ENCODE assay signal across 1 cellular context in genomic region chr1:198657550-198658064, GRCh38.
TF ChIP-seq lines count a peak whose summit lies in the region.

No MANE protein-coding gene starts in this region.

TF ChIP-seq in HEK293, 187 proteins besides CTCF, POLR2A, EP300 and RAD21 (continued from another document):
- TF ChIP-seq INSM2 (tag by site-specific recombination; IDR thresholded peaks at IDR 0.05) = no peak
- no peak for TF ChIP-seq GFI1B (tag by site-specific recombination; IDR thresholded peaks at IDR 0.05)
- no peak for TF ChIP-seq ZNF785 (tag by site-specific recombination; IDR thresholded peaks at IDR 0.05)
- TF ChIP-seq ZNF416 (tag by site-specific recombination; IDR thresholded peaks at IDR 0.05) = no peak
- peak; percentile 76 for TF ChIP-seq ZBTB44 (tag by site-specific recombination; IDR thresholded peaks at IDR 0.05)
- TF ChIP-seq ZNF629 (tag by site-specific recombination; IDR thresholded peaks at IDR 0.05) = peak; percentile 37
- TF ChIP-seq ZNF610 (tag by site-specific recombination; IDR thresholded peaks at IDR 0.05; ENCODE audit: borderline replicate concordance) = no peak
- no peak for TF ChIP-seq ZNF391 (tag by site-specific recombination; IDR thresholded peaks at IDR 0.05; ENCODE audit: borderline replicate concordance, low read depth)
- no peak for TF ChIP-seq ZNF530 (tag by site-specific recombination; IDR thresholded peaks at IDR 0.05; ENCODE audit: low read depth)
- TF ChIP-seq BCL11B (tag by site-specific recombination; IDR thresholded peaks at IDR 0.05; ENCODE audit: low read depth) = peak; percentile 41; the same call in 1 of the 2 replicates
- TF ChIP-seq YY2 (tag by site-specific recombination; IDR thresholded peaks at IDR 0.05) = no peak
- TF ChIP-seq ZNF768 (tag by site-specific recombination; IDR thresholded peaks at IDR 0.05) = 0 out of 2 replicates have a peak, but pooled peaks have one; percentile 32
- TF ChIP-seq ZFP37 (tag by site-specific recombination; IDR thresholded peaks at IDR 0.05) = no peak
- TF ChIP-seq ZBTB48 (tag by site-specific recombination; IDR thresholded peaks at IDR 0.05) = no peak
- TF ChIP-seq ZNF140 (tag by site-specific recombination; IDR thresholded peaks at IDR 0.05) = no peak
- no peak for TF ChIP-seq ZNF266 (tag by site-specific recombination; IDR thresholded peaks at IDR 0.05; ENCODE audit: low read depth)
- no peak for TF ChIP-seq ZNF19 (tag by site-specific recombination; IDR thresholded peaks at IDR 0.05; ENCODE audit: low read depth)
- TF ChIP-seq FEZF1 (tag by site-specific recombination; IDR thresholded peaks at IDR 0.05) = peak; percentile 87
- TF ChIP-seq GLIS2 (tag by site-specific recombination; IDR thresholded peaks at IDR 0.05) = no peak
- no peak for TF ChIP-seq ZBTB8A (tag by site-specific recombination; IDR thresholded peaks at IDR 0.05)
- no peak for TF ChIP-seq ZNF843 (tag by site-specific recombination; IDR thresholded peaks at IDR 0.05)
- peak; percentile 34; the same call in 1 of the 2 replicates for TF ChIP-seq WT1 (tag by site-specific recombination; IDR thresholded peaks at IDR 0.05)
- no peak for TF ChIP-seq ZNF544 (tag by site-specific recombination; IDR thresholded peaks at IDR 0.05)
- TF ChIP-seq, protein P1, sequence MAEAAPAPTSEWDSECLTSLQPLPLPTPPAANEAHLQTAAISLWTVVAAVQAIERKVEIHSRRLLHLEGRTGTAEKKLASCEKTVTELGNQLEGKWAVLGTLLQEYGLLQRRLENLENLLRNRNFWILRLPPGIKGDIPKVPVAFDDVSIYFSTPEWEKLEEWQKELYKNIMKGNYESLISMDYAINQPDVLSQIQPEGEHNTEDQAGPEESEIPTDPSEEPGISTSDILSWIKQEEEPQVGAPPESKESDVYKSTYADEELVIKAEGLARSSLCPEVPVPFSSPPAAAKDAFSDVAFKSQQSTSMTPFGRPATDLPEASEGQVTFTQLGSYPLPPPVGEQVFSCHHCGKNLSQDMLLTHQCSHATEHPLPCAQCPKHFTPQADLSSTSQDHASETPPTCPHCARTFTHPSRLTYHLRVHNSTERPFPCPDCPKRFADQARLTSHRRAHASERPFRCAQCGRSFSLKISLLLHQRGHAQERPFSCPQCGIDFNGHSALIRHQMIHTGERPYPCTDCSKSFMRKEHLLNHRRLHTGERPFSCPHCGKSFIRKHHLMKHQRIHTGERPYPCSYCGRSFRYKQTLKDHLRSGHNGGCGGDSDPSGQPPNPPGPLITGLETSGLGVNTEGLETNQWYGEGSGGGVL (tag by site-specific recombination; IDR thresholded peaks at IDR 0.05) = no peak
- TF ChIP-seq ZNF426 (tag by site-specific recombination; IDR thresholded peaks at IDR 0.05) = no peak
- TF ChIP-seq ZNF623 (tag by site-specific recombination; IDR thresholded peaks at IDR 0.05) = no peak
- no peak for TF ChIP-seq ZNF560 (tag by site-specific recombination; IDR thresholded peaks at IDR 0.05; ENCODE audit: borderline replicate concordance)
- TF ChIP-seq KLF10 (tag by site-specific recombination; IDR thresholded peaks at IDR 0.05) = no peak
- TF ChIP-seq ZNF747 (tag by site-specific recombination; IDR thresholded peaks at IDR 0.05) = no peak
- TF ChIP-seq ZNF670 (tag by site-specific recombination; IDR thresholded peaks at IDR 0.05; ENCODE audit: low read depth) = no peak
- no peak for TF ChIP-seq ZNF580 (tag by site-specific recombination; IDR thresholded peaks at IDR 0.05)
- TF ChIP-seq ZNF223 (tag by site-specific recombination; IDR thresholded peaks at IDR 0.05) = no peak
- no peak for TF ChIP-seq ZNF174 (tag by site-specific recombination; IDR thresholded peaks at IDR 0.05)
- TF ChIP-seq IKZF3 (tag by site-specific recombination; IDR thresholded peaks at IDR 0.05) = peak; percentile 40; the same call in 1 of the 2 replicates
- no peak for TF ChIP-seq ZNF394 (tag by site-specific recombination; IDR thresholded peaks at IDR 0.05; ENCODE audit: borderline replicate concordance)
- TF ChIP-seq, protein P2, sequence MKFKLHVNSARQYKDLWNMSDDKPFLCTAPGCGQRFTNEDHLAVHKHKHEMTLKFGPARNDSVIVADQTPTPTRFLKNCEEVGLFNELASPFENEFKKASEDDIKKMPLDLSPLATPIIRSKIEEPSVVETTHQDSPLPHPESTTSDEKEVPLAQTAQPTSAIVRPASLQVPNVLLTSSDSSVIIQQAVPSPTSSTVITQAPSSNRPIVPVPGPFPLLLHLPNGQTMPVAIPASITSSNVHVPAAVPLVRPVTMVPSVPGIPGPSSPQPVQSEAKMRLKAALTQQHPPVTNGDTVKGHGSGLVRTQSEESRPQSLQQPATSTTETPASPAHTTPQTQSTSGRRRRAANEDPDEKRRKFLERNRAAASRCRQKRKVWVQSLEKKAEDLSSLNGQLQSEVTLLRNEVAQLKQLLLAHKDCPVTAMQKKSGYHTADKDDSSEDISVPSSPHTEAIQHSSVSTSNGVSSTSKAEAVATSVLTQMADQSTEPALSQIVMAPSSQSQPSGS (tag by site-specific recombination; IDR thresholded peaks at IDR 0.05; ENCODE audit: low read depth) = 0 out of 2 replicates have a peak, but pooled peaks have one; percentile 3
- TF ChIP-seq ZXDB (tag by site-specific recombination; IDR thresholded peaks at IDR 0.05) = no peak
- no peak for TF ChIP-seq ZNF248 (tag by site-specific recombination; IDR thresholded peaks at IDR 0.05)
- TF ChIP-seq ZEB2 (tag by site-specific recombination; IDR thresholded peaks at IDR 0.05) = no peak
- TF ChIP-seq ZBTB21 (tag by site-specific recombination; IDR thresholded peaks at IDR 0.05) = peak; percentile 71; the same call in 1 of the 2 replicates
- no peak for TF ChIP-seq ZNF654 (tag by site-specific recombination; IDR thresholded peaks at IDR 0.05; ENCODE audit: low read depth)
- no peak for TF ChIP-seq OVOL3 (tag by site-specific recombination; IDR thresholded peaks at IDR 0.05)
- TF ChIP-seq HOXD13 (CRISPR knock-in tag; IDR thresholded peaks at IDR 0.05; ENCODE audit: borderline replicate concordance) = peak; percentile 79; the same call in 1 of the 2 replicates
- TF ChIP-seq TSHZ1 (tag by site-specific recombination; IDR thresholded peaks at IDR 0.05; ENCODE audit: borderline replicate concordance) = peak; percentile 65; the same call in 1 of the 2 replicates
- no peak for TF ChIP-seq ZNF473 (tag by site-specific recombination; IDR thresholded peaks at IDR 0.05)
- TF ChIP-seq ZNF335 (tag by site-specific recombination; conservative IDR thresholded peaks at IDR 0.05) = peak; percentile 33
- TF ChIP-seq KLF9 (tag by site-specific recombination; IDR thresholded peaks at IDR 0.05; ENCODE audit: low read depth) = no peak
- TF ChIP-seq ZNF366 (tag by site-specific recombination; conservative IDR thresholded peaks at IDR 0.05) = no peak
- no peak for TF ChIP-seq ZFP41 (tag by site-specific recombination; IDR thresholded peaks at IDR 0.05; ENCODE audit: borderline replicate concordance)
- TF ChIP-seq ZNF404 (tag by site-specific recombination; IDR thresholded peaks at IDR 0.05) = no peak
- TF ChIP-seq BCL11A (tag by site-specific recombination; IDR thresholded peaks at IDR 0.05; ENCODE audit: low read depth) = peak; percentile 60; the same call in 1 of the 2 replicates
- TF ChIP-seq ZNF645 (tag by site-specific recombination; IDR thresholded peaks at IDR 0.05) = no peak
- no peak for TF ChIP-seq ZNF350 (tag by site-specific recombination; IDR thresholded peaks at IDR 0.05)
- TF ChIP-seq PRDM6 (tag by site-specific recombination; IDR thresholded peaks at IDR 0.05) = peak; percentile 91
- TF ChIP-seq ZNF792 (tag by site-specific recombination; IDR thresholded peaks at IDR 0.05) = no peak
- no peak for TF ChIP-seq TRIM28 (IDR thresholded peaks at IDR 0.05; ENCODE audit: borderline replicate concordance, low read length)
- TF ChIP-seq KLF7 (tag by site-specific recombination; IDR thresholded peaks at IDR 0.05; ENCODE audit: borderline replicate concordance) = no peak
- 0 out of 2 replicates have a peak, but pooled peaks have one; percentile 38 for TF ChIP-seq ZBTB17 (tag by site-specific recombination; IDR thresholded peaks at IDR 0.05)
